Comparison of ENCODE assay signal across 16 cellular contexts in genomic region chr11:33674035-33674814, GRCh38. TPM values are rescaled to one million over a fixed set of nuclear protein-coding genes. Genes with fewer than 3 reads are reported as not detected.
DNase-seq lines count a peak whose midpoint lies in the region; ATAC-seq and TF ChIP-seq lines count a peak whose summit lies in the region.
"Had no signal": no experiment of that assay in that cellular context is flagged by ENCODE, and none has a peak within 500 bp of the region (broad histone marks: within the 10 kb centered on the region; RNA-seq: fewer than 3 reads in every experiment).

No MANE protein-coding gene starts in this region.

- CTCF ChIA-PET in IMR-90 (lab: Yijun Ruan, JAX): interaction anchor here (1.0 kb wide), 1 partner anchor 13 kb away, joined by 3 read pairs; no protein-coding TSS in a partner anchor

- intact Hi-C loops in IMR-90 (cut with micrococcal nuclease): no loop called here

- H3K18ac ChIP-seq in IMR-90 (ENCODE audit: low read depth, low read length): 0 out of 2 replicates have a peak overlapping the region, but pooled peaks have one; percentile 17

- no peaks in the 10 kb centered on the region for H3K36me3 ChIP-seq in IMR-90 (ENCODE audit: control insufficient read depth, insufficient read depth, low read length)

- H3K9ac ChIP-seq in IMR-90 (ENCODE audit: low read depth, low read length): no peak overlapping the region
- H3K9ac ChIP-seq: KMS-11 had no signal

- peak overlapping the region; percentile 66 for H2BK20ac ChIP-seq in IMR-90 (ENCODE audit: low read depth, low read length)

- no peak overlapping the region for H3K4me3 ChIP-seq in IMR-90 (ENCODE audit: insufficient read depth, low read depth, low read length)
- no peak overlapping the region for H3K4me3 ChIP-seq in coronary artery
- H3K4me3 ChIP-seq: A549 had no signal

- peak overlapping the region; percentile 7 for H2BK5ac ChIP-seq in IMR-90 (ENCODE audit: low read depth, low read length, poor library complexity, severe bottlenecking)

- peak; percentile 77 for ATAC-seq in IMR-90 (ENCODE audit: low read depth)
- no peak for ATAC-seq in GM21528 (IDR thresholded peaks at IDR 0.05; ENCODE audit: low FRiP score, unreplicated experiment)
- no peak for ATAC-seq in HG03159 (IDR thresholded peaks at IDR 0.05; ENCODE audit: unreplicated experiment)
- ATAC-seq: A549; natural killer cell treated with Interleukin-12 subunit alpha and Interleukin-12 subunit beta and Interleukin-15 and Interleukin-18, amount 100 ng/mL, for 72 hours had no signal

- peak overlapping the region; percentile 81 for H3K4ac ChIP-seq in IMR-90 (ENCODE audit: low read depth, low read length)

- H3K14ac ChIP-seq in IMR-90 (replicated peaks; ENCODE audit: low read depth, low read length): peak overlapping the region; percentile 88

- dilution Hi-C loops in IMR-90 (cut with HindIII; ENCODE audit: low sequenced_read_pairs, unreplicated experiment): no loop called here

- H2AK9ac ChIP-seq in IMR-90 (replicated peaks; ENCODE audit: low read depth, low read length, poor library complexity): peak overlapping the region; percentile 48

- DNase-seq in AG08395 (ENCODE audit: low spot score): peak; percentile 91
- DNase-seq in IMR-90: peak; percentile 86
- peak; percentile 57 for DNase-seq in coronary artery (ENCODE audit: low spot score)
- peak; percentile 95 for DNase-seq in myocyte (ENCODE audit: low read depth)
- DNase-seq in activated CD4-positive, alpha-beta T cell treated with anti-CD3 and anti-CD28 coated beads, Interleukin-2, amount 50 U/mL, for 1 hour: no peak
- no peak for DNase-seq in globus pallidus (ENCODE audit: low spot score)
- DNase-seq: activated CD4-positive, alpha-beta T cell treated with anti-CD3 and anti-CD28 coated beads, Interleukin-2, amount 10 ng/mL, durations not matched to agents 7 days and 5 days; CD4-positive, alpha-beta memory T cell; DMS53; NCI-H1048; NCI-H524 had no signal

- no peaks in the 10 kb centered on the region for H3K9me3 ChIP-seq in IMR-90 (ENCODE audit: control insufficient read depth, insufficient read depth, low read length)

- no peak overlapping the region for H3K4me2 ChIP-seq in IMR-90 (ENCODE audit: low read depth, low read length)
- H3K4me2 ChIP-seq: A549, KMS-11 had no signal

- TF ChIP-seq CTCF in IMR-90 (conservative IDR thresholded peaks at IDR 0.05; ENCODE audit: low read depth, low read length): no peak
- TF ChIP-seq CTCF in coronary artery (IDR thresholded peaks at IDR 0.05): no peak

- H2BK120ac ChIP-seq in IMR-90 (ENCODE audit: low read depth, low read length): peak overlapping the region; percentile 90

- peak overlapping the region; percentile 54; the same call in 1 of the 2 replicates for H4K91ac ChIP-seq in IMR-90 (ENCODE audit: insufficient read depth, low read depth, low read length)

- TF ChIP-seq RAD21 in IMR-90 (IDR thresholded peaks at IDR 0.05; ENCODE audit: low read length): no peak

- peaks cover 20% of the 10 kb centered on the region for H3K9me1 ChIP-seq in IMR-90 (ENCODE audit: insufficient read depth, low read length)

- in situ Hi-C loops in IMR-90 (cut with MboI; ENCODE audit: low sequenced_read_pairs): no loop called here

- H3K27ac ChIP-seq in IMR-90 (ENCODE audit: insufficient read depth, low read length) (no peak overlapping the region), coronary artery (no peak overlapping the region)
- H3K27ac ChIP-seq: A549, KMS-11 had no signal

- POLR2A ChIA-PET in IMR-90 (lab: Charles Lee; ENCODE audit: unreplicated experiment): no interaction called here

- peak overlapping the region; percentile 39 for H2AFZ ChIP-seq in IMR-90 (replicated peaks; ENCODE audit: low read length, poor library complexity)

- H3K56ac ChIP-seq in IMR-90 (ENCODE audit: extremely low read depth, insufficient read depth, low read length): no peak overlapping the region

- no peak for TF ChIP-seq POLR2A in IMR-90 (IDR thresholded peaks at IDR 0.05; ENCODE audit: low read depth, low read length)

- H4K8ac ChIP-seq in IMR-90 (ENCODE audit: low read depth in 2 of 2, low read length in 2 of 2): peak overlapping the region in 1 of 2 experiments; percentile 75; a peak in 1 of 4 replicates

- BruUV-seq in IMR-90 (replicated peaks; lab: Mats Ljungman, UMichigan): no TSS peak

- H2AK5ac ChIP-seq in IMR-90 (ENCODE audit: low read depth, low read length): peak overlapping the region; percentile 94

- 100% methylated on average over 3 of the region's 3 CpGs; no CpG with 5 or more reads in 1 of the 2 experiments for WGBS in IMR-90 (ENCODE audit: extremely low coverage in 2 of 2, insufficient read length in 1 of 2), 2 experiments

- peaks cover 10% of the 10 kb centered on the region for H3K4me1 ChIP-seq in IMR-90 (ENCODE audit: control insufficient read depth, insufficient read depth, low read length)
- H3K4me1 ChIP-seq: A549 had no signal

- H3K27me3 ChIP-seq in IMR-90 (ENCODE audit: control insufficient read depth, insufficient read depth, low read length): no peaks in the 10 kb centered on the region

- H2BK15ac ChIP-seq in IMR-90 (ENCODE audit: low read depth, low read length): peak overlapping the region; percentile 76; the same call in 1 of the 3 replicates

- no peak overlapping the region for H4K5ac ChIP-seq in IMR-90 (ENCODE audit: low read depth, low read length)

- H3K23ac ChIP-seq in IMR-90 (ENCODE audit: low read depth, low read length): peak overlapping the region; percentile 62; the same call in 1 of the 2 replicates

- peaks cover 0 to 5% of the 10 kb centered on the region in 2 experiments; a peak in 2 of 4 replicates for H3K79me1 ChIP-seq in IMR-90 (ENCODE audit: low read depth in 1 of 2, low read length in 2 of 2)

- no peaks in the 10 kb centered on the region; the same call in 1 of the 2 replicates for H4K20me1 ChIP-seq in IMR-90 (ENCODE audit: insufficient read depth, low read length)

TF ChIP-seq in IMR-90, 13 proteins besides CTCF, POLR2A, EP300 and RAD21:
- TF ChIP-seq USF2 (IDR thresholded peaks at IDR 0.05; ENCODE audit: low read depth, low read length) (no peak), MAFK (IDR thresholded peaks at IDR 0.05; ENCODE audit: low read depth, low read length) (no peak), CHD1 (IDR thresholded peaks at IDR 0.05; ENCODE audit: low read depth, low read length) (no peak), MXI1 (IDR thresholded peaks at IDR 0.05; ENCODE audit: borderline replicate concordance, low read depth, low read length) (no peak), MAZ (IDR thresholded peaks at IDR 0.05; ENCODE audit: borderline replicate concordance, low read depth, low read length) (no peak), RFX5 (IDR thresholded peaks at IDR 0.05; ENCODE audit: low read depth, low read length) (no peak), CEBPB (IDR thresholded peaks at IDR 0.05; ENCODE audit: low read depth, low read length) (peak; percentile 48; the same call in 1 of the 2 replicates), SMC3 (IDR thresholded peaks at IDR 0.05; ENCODE audit: low read depth, low read length) (no peak)

RNA-seq across cellular contexts. Expression of gene C11orf91, which starts 26.4 kb away (rescaled TPM):
- total RNA-seq in IMR-90 (2012; rRNA removed) (not detected in 2 replicates), myocyte (not detected in 2 replicates)
- 0.10 TPM in 1 of 2 replicates, not detected in the other for polyA plus RNA-seq in IMR-90 (2012; rRNA removed)
- polyA plus RNA-seq in IMR-90 (2012; cell fraction: cytosol; rRNA removed): 0.27 TPM in 1 of 2 replicates, not detected in the other
- polyA plus RNA-seq in IMR-90 (2012; cell fraction: nucleus; rRNA removed; ENCODE audit: low replicate concordance): 0.11 and 0.21 TPM in 2 replicates
- polyA plus RNA-seq in myocyte (2012): 0.11 TPM
- total RNA-seq: natural killer cell treated with Interleukin-12 subunit alpha and Interleukin-12 subunit beta and Interleukin-15 and Interleukin-18, amount 100 ng/mL, for 72 hours had no signal
- polyA plus RNA-seq: CD4-positive, alpha-beta memory T cell had no signal

Comparison
In these comparisons a context has a peak if more than half of its experiments do, and no peak if none do; other contexts are left out.
1. DNase-seq: peak in AG08395 (single experiment), IMR-90 (single experiment), coronary artery (single experiment) and myocyte (single experiment); none in activated CD4-positive, alpha-beta T cell treated with anti-CD3 and anti-CD28 coated beads, Interleukin-2, amount 50 U/mL, for 1 hour (single experiment) and globus pallidus (single experiment).